In genomic region chr2:83055338-83056010, GRCh38 we compare ENCODE assay signal across 14 cellular contexts.
DNase-seq lines count a peak whose midpoint lies in the region; ATAC-seq and TF ChIP-seq lines count a peak whose summit lies in the region.
"Had no signal": no experiment of that assay in that cellular context is flagged by ENCODE, and none has a peak within 500 bp of the region (broad histone marks: within the 10 kb centered on the region; RNA-seq: fewer than 3 reads in every experiment).

No MANE protein-coding gene starts in this region.

- H3K9ac ChIP-seq in Karpas-422 (ENCODE audit: low read length) = no peak overlapping the region

- WGBS in thyroid gland, 2 donors = 24 to 47% methylated on average over 1 of the region's 1 CpG

- no peak overlapping the region for H2AFZ ChIP-seq in Karpas-422 (ENCODE audit: low read length)

- no peaks in the 10 kb centered on the region for H3K9me2 ChIP-seq in Karpas-422 (replicated peaks; ENCODE audit: insufficient read depth, low read length)

- peaks cover 4% of the 10 kb centered on the region for H3K9me3 Mint-ChIP-seq in HFFc6

- H3K4me1 Mint-ChIP-seq in HFFc6 (ENCODE audit: low read depth) = peaks cover 29% of the 10 kb centered on the region

- intact Hi-C loops in thyroid gland (cut with DNase I) = no loop called here

- no peak overlapping the region for H3K4me3 ChIP-seq in astrocyte of the spinal cord (ENCODE audit: low read depth, low read length)
- no peak overlapping the region for H3K4me3 ChIP-seq in Karpas-422 (ENCODE audit: low read length)
- no peak overlapping the region for H3K4me3 ChIP-seq in thyroid gland (replicated peaks in 1 of 3)
- H3K4me3 ChIP-seq in H7 (ENCODE audit: insufficient read depth, low read depth, low read length) = no peak overlapping the region
- H3K4me3 ChIP-seq: colonic mucosa had no signal

- peak overlapping the region; percentile 77 for H3K27ac Mint-ChIP-seq in HFFc6
- H3K27ac Mint-ChIP-seq: type B pancreatic cell had no signal

- H3K4me2 ChIP-seq in Karpas-422 (ENCODE audit: low read depth, low read length, poor library complexity, severe bottlenecking) = no peak overlapping the region

- in situ Hi-C loops in ACHN (cut with HindIII; ENCODE audit: low pct_ligation_motif_present, low pct_unique_long_range_greater_than_20kb, low sequenced_read_pairs) (no loop called here), astrocyte of the spinal cord (cut with HindIII; ENCODE audit: low sequenced_read_pairs) (no loop called here)

- TF ChIP-seq CTCF in HFFc6 (IDR thresholded peaks at IDR 0.05) (no peak), astrocyte of the spinal cord (IDR thresholded peaks at IDR 0.05; ENCODE audit: low read depth, low read length) (no peak), thyroid gland (IDR thresholded peaks at IDR 0.05) (no peak)

- H4K20me1 ChIP-seq in Karpas-422 (ENCODE audit: insufficient read depth, low read depth, low read length) = no peaks in the 10 kb centered on the region

- H3K79me2 ChIP-seq in Karpas-422 (ENCODE audit: low read length) = no peaks in the 10 kb centered on the region

- no peaks in the 10 kb centered on the region for H3K27me3 Mint-ChIP-seq in HFFc6 (ENCODE audit: insufficient read depth)
- H3K27me3 Mint-ChIP-seq: type B pancreatic cell had no signal

- H3K36me3 ChIP-seq in Karpas-422 (ENCODE audit: insufficient read depth, low read length) (no peaks in the 10 kb centered on the region), thyroid gland (no peaks in the 10 kb centered on the region), H7 (replicated peaks; ENCODE audit: control insufficient read depth, insufficient read depth, low read length) (no peaks in the 10 kb centered on the region)
- H3K36me3 ChIP-seq: colonic mucosa had no signal

- H3K4me1 ChIP-seq in Karpas-422 (ENCODE audit: low read length) = no peaks in the 10 kb centered on the region
- no peaks in the 10 kb centered on the region for H3K4me1 ChIP-seq in thyroid gland
- H3K4me1 ChIP-seq: colonic mucosa had no signal

- H3K27ac ChIP-seq in Karpas-422 (ENCODE audit: low read length) = no peak overlapping the region
- no peak overlapping the region for H3K27ac ChIP-seq in thyroid gland
- H3K27ac ChIP-seq: colonic mucosa had no signal

- peak; percentile 69 for DNase-seq in ACHN
- DNase-seq in HFFc6 = peak; percentile 82
- DNase-seq in astrocyte of the spinal cord (ENCODE audit: low read depth, low spot score) = peak; percentile 85
- DNase-seq in iris pigment epithelial cell (ENCODE audit: low read depth) = peak; percentile 93
- DNase-seq in Karpas-422 = no peak
- DNase-seq in thyroid gland = no peak
- no peak for DNase-seq in H7
- DNase-seq: activated CD4-positive, alpha-beta T cell treated with anti-CD3 and anti-CD28 coated beads, Interleukin-2, amount 50 U/mL, for 4 hours; activated effector memory CD4-positive, alpha-beta T cell treated with Interleukin-2 at 50 U/mL for 16 hours; C1 segment of cervical spinal cord; colonic mucosa; NCI-H1930 had no signal

- peaks cover 15% of the 10 kb centered on the region for H3K36me3 Mint-ChIP-seq in HFFc6 (ENCODE audit: low read depth)
- H3K36me3 Mint-ChIP-seq: type B pancreatic cell had no signal

- H3K9me3 ChIP-seq in Karpas-422 (ENCODE audit: low read length) = peaks cover 41% of the 10 kb centered on the region
- H3K9me3 ChIP-seq in thyroid gland = no peaks in the 10 kb centered on the region
- H3K9me3 ChIP-seq: colonic mucosa had no signal

- H3K4me3 Mint-ChIP-seq in HFFc6 = peak overlapping the region; percentile 57
- H3K4me3 Mint-ChIP-seq: type B pancreatic cell had no signal

- no peak for ATAC-seq in GM21423 (IDR thresholded peaks at IDR 0.05; ENCODE audit: unreplicated experiment)

- no peak for TF ChIP-seq POLR2A in thyroid gland (IDR thresholded peaks at IDR 0.05)

- H3K27me3 ChIP-seq in Karpas-422 (ENCODE audit: low read length) (no peaks in the 10 kb centered on the region), thyroid gland (no peaks in the 10 kb centered on the region), H7 (ENCODE audit: control insufficient read depth, insufficient read depth, low read length) (no peaks in the 10 kb centered on the region)
- H3K27me3 ChIP-seq: colonic mucosa had no signal

Comparison
In these comparisons a context has a peak if more than half of its experiments do, and no peak if none do; other contexts are left out.
1. DNase-seq: peak in ACHN (single experiment), HFFc6 (single experiment), astrocyte of the spinal cord (single experiment) and iris pigment epithelial cell (single experiment); none in Karpas-422 (single experiment), thyroid gland (0 of 2) and H7 (single experiment).